Comparison of ENCODE assay signal across 1 cellular context in the genomic region with DNA sequence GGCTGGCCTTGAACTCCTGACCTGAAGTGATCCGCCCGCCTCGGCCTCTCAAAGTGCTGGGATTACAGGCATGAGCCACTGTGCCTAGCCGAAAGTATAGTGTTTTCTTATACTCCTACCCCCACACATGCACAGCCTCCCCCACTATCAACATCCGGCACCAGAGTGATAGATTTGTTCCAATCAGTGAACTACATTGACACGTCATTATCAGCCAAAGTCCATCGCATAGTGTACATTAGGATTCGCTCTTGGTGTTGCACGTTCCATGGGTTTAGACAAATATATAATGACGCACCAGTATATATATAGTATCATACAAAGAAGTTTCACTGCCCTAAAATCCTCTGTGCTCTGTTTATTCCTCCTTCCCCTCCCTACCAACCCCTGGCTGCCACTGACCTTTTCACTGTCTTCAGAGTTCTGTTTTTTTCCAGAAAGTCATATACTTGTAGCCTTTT.
A peak's percentile ranks its signal among the peaks of the same experiment; 100 is the strongest.
TF ChIP-seq lines count a peak whose summit lies in the region.

No MANE protein-coding gene starts in this region.

TF ChIP-seq in HepG2, 621 proteins besides CTCF, POLR2A, EP300 and RAD21 (continued from another document and continues in another):
- TF ChIP-seq, protein P1, sequence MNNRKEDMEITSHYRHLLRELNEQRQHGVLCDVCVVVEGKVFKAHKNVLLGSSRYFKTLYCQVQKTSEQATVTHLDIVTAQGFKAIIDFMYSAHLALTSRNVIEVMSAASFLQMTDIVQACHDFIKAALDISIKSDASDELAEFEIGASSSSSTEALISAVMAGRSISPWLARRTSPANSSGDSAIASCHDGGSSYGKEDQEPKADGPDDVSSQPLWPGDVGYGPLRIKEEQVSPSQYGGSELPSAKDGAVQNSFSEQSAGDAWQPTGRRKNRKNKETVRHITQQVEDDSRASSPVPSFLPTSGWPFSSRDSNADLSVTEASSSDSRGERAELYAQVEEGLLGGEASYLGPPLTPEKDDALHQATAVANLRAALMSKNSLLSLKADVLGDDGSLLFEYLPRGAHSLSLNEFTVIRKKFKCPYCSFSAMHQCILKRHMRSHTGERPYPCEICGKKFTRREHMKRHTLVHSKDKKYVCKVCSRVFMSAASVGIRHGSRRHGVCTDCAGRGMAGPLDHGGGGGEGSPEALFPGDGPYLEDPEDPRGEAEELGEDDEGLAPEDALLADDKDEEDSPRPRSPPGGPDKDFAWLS (CRISPR knock-in tag; IDR thresholded peaks at IDR 0.05; ENCODE audit: borderline replicate concordance), result peak; percentile 35; the same call in 1 of the 2 replicates
- peak; percentile 77; the same call in 1 of the 2 replicates for TF ChIP-seq GATA4 (IDR thresholded peaks at IDR 0.05; ENCODE audit: borderline replicate concordance, low read depth)
- TF ChIP-seq, protein P2, sequence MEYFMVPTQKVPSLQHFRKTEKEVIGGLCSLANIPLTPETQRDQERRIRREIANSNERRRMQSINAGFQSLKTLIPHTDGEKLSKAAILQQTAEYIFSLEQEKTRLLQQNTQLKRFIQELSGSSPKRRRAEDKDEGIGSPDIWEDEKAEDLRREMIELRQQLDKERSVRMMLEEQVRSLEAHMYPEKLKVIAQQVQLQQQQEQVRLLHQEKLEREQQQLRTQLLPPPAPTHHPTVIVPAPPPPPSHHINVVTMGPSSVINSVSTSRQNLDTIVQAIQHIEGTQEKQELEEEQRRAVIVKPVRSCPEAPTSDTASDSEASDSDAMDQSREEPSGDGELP (IDR thresholded peaks at IDR 0.05; ENCODE audit: borderline replicate concordance, low read depth), result peak; percentile 55; the same call in 1 of the 2 replicates
- TF ChIP-seq ZNF678 (CRISPR knock-in tag; IDR thresholded peaks at IDR 0.05), result no peak
- TF ChIP-seq ZNF121 (CRISPR knock-in tag; IDR thresholded peaks at IDR 0.05), result no peak
- TF ChIP-seq NONO (IDR thresholded peaks at IDR 0.05), result no peak
- TF ChIP-seq NONO (CRISPR knock-in tag; conservative IDR thresholded peaks at IDR 0.05), result peak; percentile 77; the same call in 1 of the 2 replicates
- TF ChIP-seq ZNF496 (CRISPR knock-in tag; IDR thresholded peaks at IDR 0.05; ENCODE audit: insufficient replicate concordance), result no peak
- TF ChIP-seq, protein P3, sequence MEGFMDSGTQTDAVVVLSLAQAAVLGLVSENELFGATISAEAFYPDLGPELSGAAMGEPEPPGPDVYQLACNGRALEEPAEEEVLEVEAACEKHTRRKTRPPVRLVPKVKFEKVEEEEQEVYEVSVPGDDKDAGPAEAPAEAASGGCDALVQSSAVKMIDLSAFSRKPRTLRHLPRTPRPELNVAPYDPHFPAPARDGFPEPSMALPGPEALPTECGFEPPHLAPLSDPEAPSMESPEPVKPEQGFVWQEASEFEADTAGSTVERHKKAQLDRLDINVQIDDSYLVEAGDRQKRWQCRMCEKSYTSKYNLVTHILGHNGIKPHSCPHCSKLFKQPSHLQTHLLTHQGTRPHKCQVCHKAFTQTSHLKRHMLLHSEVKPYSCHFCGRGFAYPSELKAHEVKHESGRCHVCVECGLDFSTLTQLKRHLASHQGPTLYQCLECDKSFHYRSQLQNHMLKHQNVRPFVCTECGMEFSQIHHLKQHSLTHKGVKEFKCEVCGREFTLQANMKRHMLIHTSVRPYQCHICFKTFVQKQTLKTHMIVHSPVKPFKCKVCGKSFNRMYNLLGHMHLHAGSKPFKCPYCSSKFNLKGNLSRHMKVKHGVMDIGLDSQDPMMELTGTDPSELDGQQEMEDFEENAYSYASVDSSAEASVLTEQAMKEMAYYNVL (CRISPR knock-in tag; IDR thresholded peaks at IDR 0.05; ENCODE audit: borderline replicate concordance), result peak; percentile 91
- no peak for TF ChIP-seq HNRNPUL1 (IDR thresholded peaks at IDR 0.05; ENCODE audit: low read depth, low read length)
- TF ChIP-seq KLF6 (CRISPR knock-in tag; IDR thresholded peaks at IDR 0.05), result no peak
- no peak for TF ChIP-seq ATF7-NPFF (CRISPR knock-in tag; IDR thresholded peaks at IDR 0.05; ENCODE audit: low read depth)
- no peak for TF ChIP-seq ZNF724P (CRISPR knock-in tag; IDR thresholded peaks at IDR 0.05; ENCODE audit: borderline replicate concordance)
- 0 out of 2 replicates have a peak, but pooled peaks have one; percentile 48 for TF ChIP-seq ZNF644 (CRISPR knock-in tag; IDR thresholded peaks at IDR 0.05; ENCODE audit: low read depth)
- peak; percentile 87 for TF ChIP-seq FOSL2 (CRISPR knock-in tag; IDR thresholded peaks at IDR 0.05)
- TF ChIP-seq GFI1 (CRISPR knock-in tag; IDR thresholded peaks at IDR 0.05; ENCODE audit: borderline replicate concordance), result peak; percentile 96
- peak; percentile 90 for TF ChIP-seq ATF1 (CRISPR knock-in tag; IDR thresholded peaks at IDR 0.05)
- TF ChIP-seq ZFX (CRISPR knock-in tag; IDR thresholded peaks at IDR 0.05; ENCODE audit: low read depth), result peak; percentile 47; the same call in 1 of the 2 replicates
- no peak for TF ChIP-seq RORA (CRISPR knock-in tag; IDR thresholded peaks at IDR 0.05)
- TF ChIP-seq NCOA5 (CRISPR knock-in tag; IDR thresholded peaks at IDR 0.05), result no peak
- no peak for TF ChIP-seq ZNF296 (CRISPR knock-in tag; conservative IDR thresholded peaks at IDR 0.05)
- TF ChIP-seq NFKB2 (CRISPR knock-in tag; IDR thresholded peaks at IDR 0.05; ENCODE audit: borderline replicate concordance), result no peak
- TF ChIP-seq ZNF773 (CRISPR knock-in tag; IDR thresholded peaks at IDR 0.05; ENCODE audit: borderline replicate concordance), result no peak
- peak; percentile 79; the same call in 1 of the 2 replicates for TF ChIP-seq RFXANK (CRISPR knock-in tag; IDR thresholded peaks at IDR 0.05)
- no peak for TF ChIP-seq PHF8 (CRISPR knock-in tag; IDR thresholded peaks at IDR 0.05)
- TF ChIP-seq, protein P4, sequence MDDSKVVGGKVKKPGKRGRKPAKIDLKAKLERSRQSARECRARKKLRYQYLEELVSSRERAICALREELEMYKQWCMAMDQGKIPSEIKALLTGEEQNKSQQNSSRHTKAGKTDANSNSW (CRISPR knock-in tag; IDR thresholded peaks at IDR 0.05; ENCODE audit: borderline replicate concordance), result no peak
- TF ChIP-seq, protein P5, sequence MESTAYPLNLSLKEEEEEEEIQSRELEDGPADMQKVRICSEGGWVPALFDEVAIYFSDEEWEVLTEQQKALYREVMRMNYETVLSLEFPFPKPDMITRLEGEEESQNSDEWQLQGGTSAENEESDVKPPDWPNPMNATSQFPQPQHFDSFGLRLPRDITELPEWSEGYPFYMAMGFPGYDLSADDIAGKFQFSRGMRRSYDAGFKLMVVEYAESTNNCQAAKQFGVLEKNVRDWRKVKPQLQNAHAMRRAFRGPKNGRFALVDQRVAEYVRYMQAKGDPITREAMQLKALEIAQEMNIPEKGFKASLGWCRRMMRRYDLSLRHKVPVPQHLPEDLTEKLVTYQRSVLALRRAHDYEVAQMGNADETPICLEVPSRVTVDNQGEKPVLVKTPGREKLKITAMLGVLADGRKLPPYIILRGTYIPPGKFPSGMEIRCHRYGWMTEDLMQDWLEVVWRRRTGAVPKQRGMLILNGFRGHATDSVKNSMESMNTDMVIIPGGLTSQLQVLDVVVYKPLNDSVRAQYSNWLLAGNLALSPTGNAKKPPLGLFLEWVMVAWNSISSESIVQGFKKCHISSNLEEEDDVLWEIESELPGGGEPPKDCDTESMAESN (CRISPR knock-in tag; conservative IDR thresholded peaks at IDR 0.05), result peak; percentile 79; the same call in 1 of the 2 replicates
- TF ChIP-seq ZNF354B (CRISPR knock-in tag; IDR thresholded peaks at IDR 0.05), result no peak
- no peak; the same call in 1 of the 2 replicates for TF ChIP-seq ELF1 (CRISPR knock-in tag; IDR thresholded peaks at IDR 0.05)
- peak; percentile 63; the same call in 1 of the 2 replicates for TF ChIP-seq ZNF12 (CRISPR knock-in tag; IDR thresholded peaks at IDR 0.05)
- TF ChIP-seq ZSCAN29 (CRISPR knock-in tag; conservative IDR thresholded peaks at IDR 0.05), result peak; percentile 91; the same call in 1 of the 2 replicates
- TF ChIP-seq U2AF1 (optimal IDR thresholded peaks at IDR 0.05; ENCODE audit: low read depth, low read length), result no peak
- peak; percentile 45; the same call in 1 of the 2 replicates for TF ChIP-seq GATAD1 (CRISPR knock-in tag; IDR thresholded peaks at IDR 0.05)
- TF ChIP-seq, protein P6, sequence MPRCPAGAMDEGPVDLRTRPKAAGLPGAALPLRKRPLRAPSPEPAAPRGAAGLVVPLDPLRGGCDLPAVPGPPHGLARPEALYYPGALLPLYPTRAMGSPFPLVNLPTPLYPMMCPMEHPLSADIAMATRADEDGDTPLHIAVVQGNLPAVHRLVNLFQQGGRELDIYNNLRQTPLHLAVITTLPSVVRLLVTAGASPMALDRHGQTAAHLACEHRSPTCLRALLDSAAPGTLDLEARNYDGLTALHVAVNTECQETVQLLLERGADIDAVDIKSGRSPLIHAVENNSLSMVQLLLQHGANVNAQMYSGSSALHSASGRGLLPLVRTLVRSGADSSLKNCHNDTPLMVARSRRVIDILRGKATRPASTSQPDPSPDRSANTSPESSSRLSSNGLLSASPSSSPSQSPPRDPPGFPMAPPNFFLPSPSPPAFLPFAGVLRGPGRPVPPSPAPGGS (CRISPR knock-in tag; IDR thresholded peaks at IDR 0.05), result no peak
- TF ChIP-seq PHF5A (CRISPR knock-in tag; IDR thresholded peaks at IDR 0.05; ENCODE audit: low read depth, unreplicated experiment), result no peak
- TF ChIP-seq, protein P7, sequence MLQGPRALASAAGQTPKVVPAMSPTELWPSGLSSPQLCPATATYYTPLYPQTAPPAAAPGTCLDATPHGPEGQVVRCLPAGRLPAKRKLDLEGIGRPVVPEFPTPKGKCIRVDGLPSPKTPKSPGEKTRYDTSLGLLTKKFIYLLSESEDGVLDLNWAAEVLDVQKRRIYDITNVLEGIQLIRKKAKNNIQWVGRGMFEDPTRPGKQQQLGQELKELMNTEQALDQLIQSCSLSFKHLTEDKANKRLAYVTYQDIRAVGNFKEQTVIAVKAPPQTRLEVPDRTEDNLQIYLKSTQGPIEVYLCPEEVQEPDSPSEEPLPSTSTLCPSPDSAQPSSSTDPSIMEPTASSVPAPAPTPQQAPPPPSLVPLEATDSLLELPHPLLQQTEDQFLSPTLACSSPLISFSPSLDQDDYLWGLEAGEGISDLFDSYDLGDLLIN (CRISPR knock-in tag; IDR thresholded peaks at IDR 0.05; ENCODE audit: borderline replicate concordance), result no peak
- no peak for TF ChIP-seq ZNF790 (CRISPR knock-in tag; IDR thresholded peaks at IDR 0.05; ENCODE audit: borderline replicate concordance)
- TF ChIP-seq, protein P8, sequence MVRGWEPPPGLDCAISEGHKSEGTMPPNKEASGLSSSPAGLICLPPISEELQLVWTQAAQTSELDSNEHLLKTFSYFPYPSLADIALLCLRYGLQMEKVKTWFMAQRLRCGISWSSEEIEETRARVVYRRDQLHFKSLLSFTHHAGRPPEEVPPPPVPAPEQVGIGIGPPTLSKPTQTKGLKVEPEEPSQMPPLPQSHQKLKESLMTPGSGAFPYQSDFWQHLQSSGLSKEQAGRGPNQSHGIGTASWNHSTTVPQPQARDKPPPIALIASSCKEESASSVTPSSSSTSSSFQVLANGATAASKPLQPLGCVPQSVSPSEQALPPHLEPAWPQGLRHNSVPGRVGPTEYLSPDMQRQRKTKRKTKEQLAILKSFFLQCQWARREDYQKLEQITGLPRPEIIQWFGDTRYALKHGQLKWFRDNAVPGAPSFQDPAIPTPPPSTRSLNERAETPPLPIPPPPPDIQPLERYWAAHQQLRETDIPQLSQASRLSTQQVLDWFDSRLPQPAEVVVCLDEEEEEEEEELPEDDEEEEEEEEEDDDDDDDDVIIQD (CRISPR knock-in tag; IDR thresholded peaks at IDR 0.05; ENCODE audit: low read depth), result peak; percentile 71
- 0 out of 2 replicates have a peak, but pooled peaks have one; percentile 50 for TF ChIP-seq ZNF124 (CRISPR knock-in tag; IDR thresholded peaks at IDR 0.05)
- TF ChIP-seq, protein P9, sequence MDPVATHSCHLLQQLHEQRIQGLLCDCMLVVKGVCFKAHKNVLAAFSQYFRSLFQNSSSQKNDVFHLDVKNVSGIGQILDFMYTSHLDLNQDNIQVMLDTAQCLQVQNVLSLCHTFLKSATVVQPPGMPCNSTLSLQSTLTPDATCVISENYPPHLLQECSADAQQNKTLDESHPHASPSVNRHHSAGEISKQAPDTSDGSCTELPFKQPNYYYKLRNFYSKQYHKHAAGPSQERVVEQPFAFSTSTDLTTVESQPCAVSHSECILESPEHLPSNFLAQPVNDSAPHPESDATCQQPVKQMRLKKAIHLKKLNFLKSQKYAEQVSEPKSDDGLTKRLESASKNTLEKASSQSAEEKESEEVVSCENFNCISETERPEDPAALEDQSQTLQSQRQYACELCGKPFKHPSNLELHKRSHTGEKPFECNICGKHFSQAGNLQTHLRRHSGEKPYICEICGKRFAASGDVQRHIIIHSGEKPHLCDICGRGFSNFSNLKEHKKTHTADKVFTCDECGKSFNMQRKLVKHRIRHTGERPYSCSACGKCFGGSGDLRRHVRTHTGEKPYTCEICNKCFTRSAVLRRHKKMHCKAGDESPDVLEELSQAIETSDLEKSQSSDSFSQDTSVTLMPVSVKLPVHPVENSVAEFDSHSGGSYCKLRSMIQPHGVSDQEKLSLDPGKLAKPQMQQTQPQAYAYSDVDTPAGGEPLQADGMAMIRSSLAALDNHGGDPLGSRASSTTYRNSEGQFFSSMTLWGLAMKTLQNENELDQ (CRISPR knock-in tag; IDR thresholded peaks at IDR 0.05; ENCODE audit: borderline replicate concordance), result no peak
- TF ChIP-seq CCDC6 (CRISPR knock-in tag; IDR thresholded peaks at IDR 0.05), result peak; percentile 66; the same call in 1 of the 2 replicates
- TF ChIP-seq, protein P10, sequence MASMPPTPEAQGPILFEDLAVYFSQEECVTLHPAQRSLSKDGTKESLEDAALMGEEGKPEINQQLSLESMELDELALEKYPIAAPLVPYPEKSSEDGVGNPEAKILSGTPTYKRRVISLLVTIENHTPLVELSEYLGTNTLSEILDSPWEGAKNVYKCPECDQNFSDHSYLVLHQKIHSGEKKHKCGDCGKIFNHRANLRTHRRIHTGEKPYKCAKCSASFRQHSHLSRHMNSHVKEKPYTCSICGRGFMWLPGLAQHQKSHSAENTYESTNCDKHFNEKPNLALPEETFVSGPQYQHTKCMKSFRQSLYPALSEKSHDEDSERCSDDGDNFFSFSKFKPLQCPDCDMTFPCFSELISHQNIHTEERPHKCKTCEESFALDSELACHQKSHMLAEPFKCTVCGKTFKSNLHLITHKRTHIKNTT (CRISPR knock-in tag; IDR thresholded peaks at IDR 0.05), result no peak
- no peak for TF ChIP-seq ZSCAN30 (CRISPR knock-in tag; IDR thresholded peaks at IDR 0.05)
- peak; percentile 45; the same call in 1 of the 2 replicates for TF ChIP-seq ZBTB38 (CRISPR knock-in tag; IDR thresholded peaks at IDR 0.05)
- TF ChIP-seq, protein P11, sequence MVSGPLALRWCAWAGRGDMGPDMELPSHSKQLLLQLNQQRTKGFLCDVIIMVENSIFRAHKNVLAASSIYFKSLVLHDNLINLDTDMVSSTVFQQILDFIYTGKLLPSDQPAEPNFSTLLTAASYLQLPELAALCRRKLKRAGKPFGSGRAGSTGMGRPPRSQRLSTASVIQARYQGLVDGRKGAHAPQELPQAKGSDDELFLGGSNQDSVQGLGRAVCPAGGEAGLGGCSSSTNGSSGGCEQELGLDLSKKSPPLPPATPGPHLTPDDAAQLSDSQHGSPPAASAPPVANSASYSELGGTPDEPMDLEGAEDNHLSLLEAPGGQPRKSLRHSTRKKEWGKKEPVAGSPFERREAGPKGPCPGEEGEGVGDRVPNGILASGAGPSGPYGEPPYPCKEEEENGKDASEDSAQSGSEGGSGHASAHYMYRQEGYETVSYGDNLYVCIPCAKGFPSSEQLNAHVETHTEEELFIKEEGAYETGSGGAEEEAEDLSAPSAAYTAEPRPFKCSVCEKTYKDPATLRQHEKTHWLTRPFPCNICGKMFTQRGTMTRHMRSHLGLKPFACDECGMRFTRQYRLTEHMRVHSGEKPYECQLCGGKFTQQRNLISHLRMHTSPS (CRISPR knock-in tag; IDR thresholded peaks at IDR 0.05; ENCODE audit: low read depth), result peak; percentile 32; the same call in 1 of the 2 replicates
